Comparison of ENCODE assay signal across 21 cellular contexts in genomic region chr2:79620679-79621078, GRCh38.
DNase-seq lines count a peak whose midpoint lies in the region; ATAC-seq, FAIRE-seq and TF ChIP-seq lines count a peak whose summit lies in the region.
"Had no signal": no experiment of that assay in that cellular context is flagged by ENCODE, and none has a peak within 500 bp of the region (broad histone marks: within the 10 kb centered on the region; RNA-seq: fewer than 3 reads in every experiment).

No MANE protein-coding gene starts in this region.

- H3K27me3 ChIP-seq in SJSA1 (replicated peaks): no peaks in the 10 kb centered on the region
- H3K27me3 ChIP-seq: BE2C had no signal

- H3K4me3 ChIP-seq in SJSA1 (no peak overlapping the region), mucosa of descending colon (no peak overlapping the region)
- H3K4me3 ChIP-seq: HAP-1 had no signal

- FAIRE-seq in islet of Langerhans (lab: Jason Lieb, UNC): peak; percentile 27
- FAIRE-seq: D721Med, G401.6, GM12891, GM19239, H1 had no signal

- intact Hi-C loops in mucosa of descending colon (cut with DNase I, micrococcal nuclease): no loop called here

- no peaks in the 10 kb centered on the region for H3K36me3 ChIP-seq in SJSA1
- H3K36me3 ChIP-seq in mucosa of descending colon (ENCODE audit: low read depth): no peaks in the 10 kb centered on the region
- H3K36me3 ChIP-seq: BE2C, HAP-1 had no signal

- TF ChIP-seq CTCF in mucosa of descending colon (IDR thresholded peaks at IDR 0.05): no peak

- in situ Hi-C loops in ACHN (cut with HindIII; ENCODE audit: low pct_ligation_motif_present, low pct_unique_long_range_greater_than_20kb, low sequenced_read_pairs): no loop called here

- peaks cover 37% of the 10 kb centered on the region for H3K4me1 ChIP-seq in SJSA1 (replicated peaks)
- H3K4me1 ChIP-seq in mucosa of descending colon (ENCODE audit: low read depth): peaks cover 9% of the 10 kb centered on the region
- H3K4me1 ChIP-seq: BE2C, HAP-1 had no signal

- H3K9me3 ChIP-seq in SJSA1 (replicated peaks): no peaks in the 10 kb centered on the region
- H3K9me3 ChIP-seq in mucosa of descending colon: no peaks in the 10 kb centered on the region
- H3K9me3 ChIP-seq: BE2C had no signal

- DNase-seq in ACHN (peak; percentile 41), SJSA1 (ENCODE audit: low read depth in 1 of 2, low spot score in 2 of 2) (no peak), mucosa of descending colon (no peak), Kasumi-1 (lab: John Stamatoyannopoulos, UW) (no peak)
- DNase-seq in activated CD8-positive, alpha-beta memory T cell treated with anti-CD3 and anti-CD28 coated beads, Interleukin-2, amount 50 U/mL, for 48 hours: no peak
- DNase-seq: 8988T; BE2C; CD4-positive, alpha-beta memory T cell; DMS153; DMS79 treated with DMSO at 0.1 percent for 48 hours; EL; IMR-90 had no signal

- H3K27ac ChIP-seq in SJSA1: peak overlapping the region; percentile 68
- H3K27ac ChIP-seq: C4-2B had no signal

- ATAC-seq in mucosa of descending colon: peak; percentile 81
- no peak for ATAC-seq in HG02938 (IDR thresholded peaks at IDR 0.05; ENCODE audit: unreplicated experiment)
